Comparison of ENCODE assay signal across 35 cellular contexts in genomic region chr2:94993176-94994062, GRCh38. TPM values are rescaled to one million over a fixed set of nuclear protein-coding genes. Genes with fewer than 3 reads are reported as not detected.
DNase-seq lines count a peak whose midpoint lies in the region; ATAC-seq, FAIRE-seq and TF ChIP-seq lines count a peak whose summit lies in the region.
"Had no signal": no experiment of that assay in that cellular context is flagged by ENCODE, and none has a peak within 500 bp of the region (broad histone marks: within the 10 kb centered on the region; RNA-seq: fewer than 3 reads in every experiment).

No MANE protein-coding gene starts in this region.

- no peak for TF ChIP-seq CTCF in heart left ventricle (IDR thresholded peaks at IDR 0.05)
- no peak for TF ChIP-seq CTCF in astrocyte (IDR thresholded peaks at IDR 0.05; ENCODE audit: insufficient read depth, low read depth, low read length)
- no peak for TF ChIP-seq CTCF in suprapubic skin (IDR thresholded peaks at IDR 0.05)

- H4K8ac ChIP-seq in mesenchymal stem cell (ENCODE audit: low read length) = no peak overlapping the region

- no peak overlapping the region for H3K4ac ChIP-seq in mesenchymal stem cell (ENCODE audit: low read depth in 1 of 2, low read length in 2 of 2)

- TF ChIP-seq EP300 in suprapubic skin (IDR thresholded peaks at IDR 0.05) = no peak

- H3K9me3 Mint-ChIP-seq in astrocyte (ENCODE audit: unreplicated experiment) = peaks cover 3% of the 10 kb centered on the region
- H3K9me3 Mint-ChIP-seq in activated T-cell treated with anti-CD3 and anti-CD28 coated beads, Interleukin-2, amount 50 U/mL, for 4 hours = no peaks in the 10 kb centered on the region
- H3K9me3 Mint-ChIP-seq: activated naive CD8-positive, alpha-beta T cell treated with anti-CD3 and anti-CD28 coated beads, Interleukin-2, amount 50 U/mL, for 24 hours; naive thymus-derived CD8-positive, alpha-beta T cell had no signal

- H3K9me3 ChIP-seq in heart left ventricle = no peaks in the 10 kb centered on the region
- H3K9me3 ChIP-seq in astrocyte (ENCODE audit: insufficient read depth, low read depth, low read length) = no peaks in the 10 kb centered on the region
- no peaks in the 10 kb centered on the region for H3K9me3 ChIP-seq in mesenchymal stem cell (ENCODE audit: control insufficient read depth, low read length)
- no peaks in the 10 kb centered on the region for H3K9me3 ChIP-seq in suprapubic skin
- H3K9me3 ChIP-seq: BE2C, ovary had no signal

- no peaks in the 10 kb centered on the region for H3K36me3 Mint-ChIP-seq in astrocyte (ENCODE audit: low read depth, unreplicated experiment)
- no peaks in the 10 kb centered on the region for H3K36me3 Mint-ChIP-seq in activated T-cell treated with anti-CD3 and anti-CD28 coated beads, Interleukin-2, amount 50 U/mL, for 4 hours (ENCODE audit: insufficient read depth)
- H3K36me3 Mint-ChIP-seq: naive thymus-derived CD8-positive, alpha-beta T cell had no signal

- no peak for FAIRE-seq in astrocyte (lab: Jason Lieb, UNC)
- FAIRE-seq: GM12891, keratinocyte, RCC 7860 had no signal

- peaks cover 0 to 5% (median 0%) of the 10 kb centered on the region in 12 donors for H3K4me1 ChIP-seq in heart left ventricle
- no peaks in the 10 kb centered on the region for H3K4me1 ChIP-seq in astrocyte (ENCODE audit: insufficient read depth, low read length)
- H3K4me1 ChIP-seq in mesenchymal stem cell (ENCODE audit: control insufficient read depth, insufficient read depth, low read depth, low read length) = peaks cover 4% of the 10 kb centered on the region
- peaks cover 5% of the 10 kb centered on the region for H3K4me1 ChIP-seq in suprapubic skin
- H3K4me1 ChIP-seq: BE2C had no signal

- intact Hi-C loops in cardiac septum (cut with DNase I) = no loop called here
- intact Hi-C loops in heart left ventricle (cut with DNase I) = no loop called here

- no peak for TF ChIP-seq POLR2A in heart left ventricle (IDR thresholded peaks at IDR 0.05)
- no peak for TF ChIP-seq POLR2A in suprapubic skin (IDR thresholded peaks at IDR 0.05)

- no peak overlapping the region for H2BK5ac ChIP-seq in mesenchymal stem cell (ENCODE audit: low read depth, low read length, poor library complexity, severe bottlenecking)

- H2AFZ ChIP-seq in astrocyte (ENCODE audit: low read depth, low read length) (no peak overlapping the region), mesenchymal stem cell (ENCODE audit: low read depth, low read length) (no peak overlapping the region)

- peak overlapping the region; percentile 16 for H3K27ac Mint-ChIP-seq in astrocyte (ENCODE audit: unreplicated experiment)
- H3K27ac Mint-ChIP-seq: activated naive CD8-positive, alpha-beta T cell treated with anti-CD3 and anti-CD28 coated beads, Interleukin-2, amount 50 U/mL, for 24 hours; naive thymus-derived CD8-positive, alpha-beta T cell had no signal

- peak; percentile 70 for DNase-seq in cardiac septum (ENCODE audit: low spot score)
- DNase-seq in heart left ventricle = no peak
- no peak for DNase-seq in astrocyte (ENCODE audit: low read depth)
- no peak for DNase-seq in mesenchymal stem cell
- peak; percentile 40 to 73 for DNase-seq in suprapubic skin (ENCODE audit: low spot score in 2 of 2)
- no peak for DNase-seq in activated T-cell treated with anti-CD3 and anti-CD28 coated beads, Interleukin-2, amount 50 U/mL, for 4 hours
- no peak for DNase-seq in SW480 (ENCODE audit: low spot score)
- DNase-seq: activated CD4-positive, alpha-beta T cell treated with anti-CD3 and anti-CD28 coated beads for 4 hours; activated CD8-positive, alpha-beta T cell treated with anti-CD3 and anti-CD28 coated beads, Interleukin-2, amount 10 ng/mL, durations not matched to agents 7 days and 5 days; activated gamma-delta T cell treated with Interleukin-2 at 50 U/mL for 16 hours; activated naive CD8-positive, alpha-beta T cell treated with anti-CD3 and anti-CD28 coated beads, Interleukin-2, amount 50 U/mL, for 24 hours; activated T-cell treated with anti-CD3 and anti-CD28 coated beads, Interleukin-2, amount 50 U/mL, for 1 hour; BE2C; caudate nucleus; DMS153; erythroblast; H7; IMR-90; left ventricle myocardium superior; NCI-H1436 treated with DMSO at 0.1 percent for 48 hours; NCI-H446 treated with DMSO at 0.1 percent for 48 hours; NCI-H774; ovary; retina; SIG-M5; stimulated activated naive CD4-positive, alpha-beta T cell treated with Interleukin-2 at 50 U/mL for 16 hours; SW 1271; T-helper 9 cell had no signal

- H3K4me1 Mint-ChIP-seq in astrocyte (ENCODE audit: low read depth, unreplicated experiment) = no peaks in the 10 kb centered on the region
- no peaks in the 10 kb centered on the region for H3K4me1 Mint-ChIP-seq in activated T-cell treated with anti-CD3 and anti-CD28 coated beads, Interleukin-2, amount 50 U/mL, for 4 hours (ENCODE audit: low read depth)
- H3K4me1 Mint-ChIP-seq: activated naive CD8-positive, alpha-beta T cell treated with anti-CD3 and anti-CD28 coated beads, Interleukin-2, amount 50 U/mL, for 24 hours had no signal

- peaks cover 64% of the 10 kb centered on the region for H3K27me3 Mint-ChIP-seq in astrocyte (ENCODE audit: low read depth, unreplicated experiment)
- H3K27me3 Mint-ChIP-seq in activated T-cell treated with anti-CD3 and anti-CD28 coated beads, Interleukin-2, amount 50 U/mL, for 4 hours (ENCODE audit: low read depth) = peaks cover 24% of the 10 kb centered on the region

- H3K9ac ChIP-seq in astrocyte (ENCODE audit: low read length) (no peak overlapping the region), mesenchymal stem cell (ENCODE audit: low read length) (no peak overlapping the region)

- H3K4me3 ChIP-seq in heart left ventricle = no peak overlapping the region
- no peak overlapping the region for H3K4me3 ChIP-seq in astrocyte (ENCODE audit: insufficient read depth, low read depth, low read length)
- H3K4me3 ChIP-seq in mesenchymal stem cell (ENCODE audit: insufficient read depth in 1 of 2, low read depth in 1 of 2, low read length in 2 of 2) = no peak overlapping the region
- H3K4me3 ChIP-seq in suprapubic skin = no peak overlapping the region
- H3K4me3 ChIP-seq: ovary, skin epidermis had no signal

- peak overlapping the region; percentile 25 for H4K91ac ChIP-seq in mesenchymal stem cell (ENCODE audit: low read length)

- H3K79me1 ChIP-seq in mesenchymal stem cell (replicated peaks; ENCODE audit: low read length, poor library complexity, severe bottlenecking) = no peaks in the 10 kb centered on the region

- no peak overlapping the region for H3K18ac ChIP-seq in mesenchymal stem cell (ENCODE audit: low read depth in 1 of 2, low read length in 2 of 2)

- ATAC-seq in heart left ventricle (no peak), GM21367 (IDR thresholded peaks at IDR 0.05; ENCODE audit: unreplicated experiment) (no peak)
- no peak for ATAC-seq in activated T-cell treated with anti-CD3 and anti-CD28 coated beads, Interleukin-2, amount 50 U/mL, for 4 hours
- ATAC-seq: activated CD8-positive, alpha-beta T cell treated with anti-CD3 and anti-CD28 coated beads, Interleukin-2, amount 10 ng/mL, durations not matched to agents 7 days and 5 days; activated naive CD8-positive, alpha-beta T cell treated with anti-CD3 and anti-CD28 coated beads, Interleukin-2, amount 50 U/mL, for 24 hours; left ventricle myocardium superior; naive thymus-derived CD8-positive, alpha-beta T cell had no signal

- no peak overlapping the region for H2BK12ac ChIP-seq in mesenchymal stem cell (ENCODE audit: low read length in 2 of 2)

- H4K20me1 ChIP-seq in astrocyte (ENCODE audit: insufficient read depth, low read length) = no peaks in the 10 kb centered on the region

- no peak overlapping the region for H3K23ac ChIP-seq in mesenchymal stem cell (ENCODE audit: low read length in 2 of 2)

- H2BK120ac ChIP-seq in mesenchymal stem cell (ENCODE audit: low read depth, low read length) = no peak overlapping the region

- no peaks in the 10 kb centered on the region for H3K36me3 ChIP-seq in heart left ventricle
- H3K36me3 ChIP-seq in astrocyte (ENCODE audit: insufficient read depth, low read length) = no peaks in the 10 kb centered on the region
- no peaks in the 10 kb centered on the region for H3K36me3 ChIP-seq in mesenchymal stem cell (ENCODE audit: control insufficient read depth in 1 of 2, insufficient read depth in 2 of 2, low read depth in 1 of 2, low read length in 2 of 2)
- H3K36me3 ChIP-seq in suprapubic skin = no peaks in the 10 kb centered on the region
- H3K36me3 ChIP-seq: BE2C, ovary had no signal

- H3K79me2 ChIP-seq in astrocyte (ENCODE audit: insufficient read depth, low read length) = no peaks in the 10 kb centered on the region

- H2BK15ac ChIP-seq in mesenchymal stem cell (ENCODE audit: low read depth, poor library complexity, severe bottlenecking) = no peak overlapping the region

- H2AK5ac ChIP-seq in mesenchymal stem cell (ENCODE audit: low read length, severe bottlenecking) = no peak overlapping the region

- 82 to 87% (median 83%) methylated on average over 31 of the region's 31 CpGs for WGBS in heart left ventricle, 4 donors
- 82% methylated on average over 31 of the region's 31 CpGs for WGBS in mesenchymal stem cell
- 85% methylated on average over 31 of the region's 31 CpGs for WGBS in suprapubic skin

- no peak overlapping the region for H3K14ac ChIP-seq in mesenchymal stem cell (ENCODE audit: low read length in 2 of 2)

- H3K27me3 ChIP-seq in heart left ventricle (peaks cover 0 to 21% (median 6%) of the 10 kb centered on the region in 9 donors), astrocyte (ENCODE audit: insufficient read depth, low read length) (peaks cover 18% of the 10 kb centered on the region), mesenchymal stem cell (ENCODE audit: control insufficient read depth in 1 of 2, insufficient read depth in 1 of 2, low read length in 2 of 2) (peaks cover 3 to 90% of the 10 kb centered on the region in 2 experiments), suprapubic skin (peaks cover 28% of the 10 kb centered on the region)
- H3K27me3 ChIP-seq: BE2C, ovary had no signal

- H3K4me2 ChIP-seq in astrocyte (ENCODE audit: low read length) = no peak overlapping the region
- no peak overlapping the region for H3K4me2 ChIP-seq in mesenchymal stem cell (ENCODE audit: low read length, poor library complexity, severe bottlenecking)

- no peak overlapping the region for H3K4me3 Mint-ChIP-seq in astrocyte (ENCODE audit: unreplicated experiment)
- no peak overlapping the region for H3K4me3 Mint-ChIP-seq in activated T-cell treated with anti-CD3 and anti-CD28 coated beads, Interleukin-2, amount 50 U/mL, for 4 hours
- H3K4me3 Mint-ChIP-seq: activated CD8-positive, alpha-beta T cell treated with anti-CD3 and anti-CD28 coated beads, Interleukin-2, amount 10 ng/mL, durations not matched to agents 7 days and 5 days; activated naive CD8-positive, alpha-beta T cell treated with anti-CD3 and anti-CD28 coated beads, Interleukin-2, amount 50 U/mL, for 24 hours; naive thymus-derived CD8-positive, alpha-beta T cell had no signal

- H3K27ac ChIP-seq in heart left ventricle (no peak overlapping the region), astrocyte (ENCODE audit: low read depth, low read length) (no peak overlapping the region), mesenchymal stem cell (ENCODE audit: low read length, poor library complexity, severe bottlenecking) (no peak overlapping the region), suprapubic skin (no peak overlapping the region)
- H3K27ac ChIP-seq: ovary, skin epidermis, VCaP had no signal

RNA-seq across cellular contexts. Expression of gene MAL, which starts 32.1 kb away (rescaled TPM):
- total RNA-seq in cardiac septum (8.3 TPM), heart left ventricle (10 to 100 TPM in 2 of 9 donors, 1 to 10 TPM in 6, under 1 TPM in 1; 0.97 to 12.7 (median 3.5) TPM), astrocyte (0.41 TPM in 1 of 2 replicates, not detected in the other), suprapubic skin (10 to 100 TPM in 3 of 4 donors, 1 to 10 TPM in 1; 6.5 to 29.4 (median 11.8) TPM)
- polyA plus RNA-seq in heart left ventricle = 1 to 10 TPM; 2.3 to 8.4 TPM
- polyA plus RNA-seq in mesenchymal stem cell (2013, experiment 1 of 2) = not detected
- polyA plus RNA-seq in mesenchymal stem cell (2013, experiment 2 of 2) = not detected
- total RNA-seq in activated T-cell treated with anti-CD3 and anti-CD28 coated beads, Interleukin-2, amount 50 U/mL, for 4 hours = 1 to 10 TPM; 5.6 to 6.1 (median 6.1) TPM
- total RNA-seq: IMR-90 had no signal
- polyA plus RNA-seq: IMR-90, keratinocyte had no signal

Comparison
In these comparisons a context has a peak if more than half of its experiments do, and no peak if none do; other contexts are left out.
1. DNase-seq: peak in cardiac septum (single experiment) and suprapubic skin (2 of 2); none in heart left ventricle (0 of 5), astrocyte (single experiment), mesenchymal stem cell (single experiment), activated T-cell treated with anti-CD3 and anti-CD28 coated beads, Interleukin-2, amount 50 U/mL, for 4 hours (single experiment) and SW480 (single experiment).